In genomic region chr1:202352583-202353197, GRCh38 we compare ENCODE assay signal across 1 cellular context.
TF ChIP-seq lines count a peak whose summit lies in the region.

No MANE protein-coding gene starts in this region.

TF ChIP-seq in HepG2, 621 proteins besides CTCF, POLR2A, EP300 and RAD21 (continued from another document):
- TF ChIP-seq ZNF609 (CRISPR knock-in tag; IDR thresholded peaks at IDR 0.05; ENCODE audit: borderline replicate concordance), result 0 out of 2 replicates have a peak, but pooled peaks have one; percentile 19
